ENCODE assay signal across 1 cellular context in the genomic region with DNA sequence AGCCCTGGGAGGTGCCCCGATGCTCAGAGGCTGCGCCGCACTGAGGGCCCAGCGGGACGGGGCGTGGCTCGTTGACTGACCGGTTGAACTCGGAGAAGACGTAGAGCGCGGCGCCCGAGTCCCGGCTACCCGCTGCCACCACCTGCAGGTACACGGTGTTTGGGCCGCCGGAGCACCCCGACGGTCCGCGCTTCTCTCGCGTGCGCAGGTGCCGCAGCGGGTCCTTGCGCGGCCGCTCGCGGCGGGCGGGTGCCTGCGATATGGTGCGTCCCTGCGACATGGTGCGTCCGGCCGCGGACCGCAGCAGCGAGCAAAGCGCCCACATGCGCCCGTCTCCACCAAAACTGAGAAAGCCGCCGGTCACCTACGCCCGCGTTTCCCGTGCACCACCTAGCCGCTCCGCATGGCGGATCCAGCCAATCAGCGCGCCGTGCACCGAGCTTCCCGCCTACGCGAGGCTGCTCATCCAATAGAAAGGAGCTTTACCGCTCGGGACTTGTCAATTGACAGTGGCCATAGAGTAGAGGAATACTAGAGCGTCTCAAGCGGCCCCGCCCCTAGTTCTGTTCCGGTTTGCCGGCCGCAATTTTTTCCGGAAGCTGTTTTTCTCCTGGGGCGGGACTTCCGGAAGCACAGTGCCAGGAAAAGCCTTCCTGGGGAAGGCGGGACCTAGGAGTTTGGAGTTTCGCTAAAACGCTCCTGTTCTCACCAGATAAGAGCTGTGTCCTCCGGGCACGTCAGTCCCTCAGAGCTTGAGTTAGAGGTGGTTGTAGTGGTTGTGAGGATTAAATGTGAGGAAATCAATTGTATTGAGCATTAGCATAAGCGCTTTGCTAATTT.
TF ChIP-seq lines count a peak whose summit lies in the region.

A gene with protein sequence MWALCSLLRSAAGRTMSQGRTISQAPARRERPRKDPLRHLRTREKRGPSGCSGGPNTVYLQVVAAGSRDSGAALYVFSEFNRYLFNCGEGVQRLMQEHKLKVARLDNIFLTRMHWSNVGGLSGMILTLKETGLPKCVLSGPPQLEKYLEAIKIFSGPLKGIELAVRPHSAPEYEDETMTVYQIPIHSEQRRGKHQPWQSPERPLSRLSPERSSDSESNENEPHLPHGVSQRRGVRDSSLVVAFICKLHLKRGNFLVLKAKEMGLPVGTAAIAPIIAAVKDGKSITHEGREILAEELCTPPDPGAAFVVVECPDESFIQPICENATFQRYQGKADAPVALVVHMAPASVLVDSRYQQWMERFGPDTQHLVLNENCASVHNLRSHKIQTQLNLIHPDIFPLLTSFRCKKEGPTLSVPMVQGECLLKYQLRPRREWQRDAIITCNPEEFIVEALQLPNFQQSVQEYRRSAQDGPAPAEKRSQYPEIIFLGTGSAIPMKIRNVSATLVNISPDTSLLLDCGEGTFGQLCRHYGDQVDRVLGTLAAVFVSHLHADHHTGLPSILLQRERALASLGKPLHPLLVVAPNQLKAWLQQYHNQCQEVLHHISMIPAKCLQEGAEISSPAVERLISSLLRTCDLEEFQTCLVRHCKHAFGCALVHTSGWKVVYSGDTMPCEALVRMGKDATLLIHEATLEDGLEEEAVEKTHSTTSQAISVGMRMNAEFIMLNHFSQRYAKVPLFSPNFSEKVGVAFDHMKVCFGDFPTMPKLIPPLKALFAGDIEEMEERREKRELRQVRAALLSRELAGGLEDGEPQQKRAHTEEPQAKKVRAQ (minus strand): TSS at position 405 of the 840 bp plus-strand sequence. CDS start 80 bp downstream, at position 325.

TF ChIP-seq in HepG2, 621 proteins besides CTCF, POLR2A, EP300 and RAD21 (continued from another document and continues in another):
- TF ChIP-seq ZFP36 (IDR thresholded peaks at IDR 0.05; ENCODE audit: borderline replicate concordance, low read depth, low read length, partially characterized antibody) = no peak
- peak; percentile 48; the same call in 1 of the 2 replicates for TF ChIP-seq RFXAP (CRISPR knock-in tag; IDR thresholded peaks at IDR 0.05; ENCODE audit: borderline replicate concordance)
- 0 out of 2 replicates have a peak, but pooled peaks have one; percentile 4 for TF ChIP-seq ZNF263 (CRISPR knock-in tag; IDR thresholded peaks at IDR 0.05)
- TF ChIP-seq ZNF251 (CRISPR knock-in tag; IDR thresholded peaks at IDR 0.05) = no peak
- TF ChIP-seq, protein P1, sequence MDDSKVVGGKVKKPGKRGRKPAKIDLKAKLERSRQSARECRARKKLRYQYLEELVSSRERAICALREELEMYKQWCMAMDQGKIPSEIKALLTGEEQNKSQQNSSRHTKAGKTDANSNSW (CRISPR knock-in tag; IDR thresholded peaks at IDR 0.05; ENCODE audit: borderline replicate concordance) = peak; percentile 29; the same call in 1 of the 2 replicates
- TF ChIP-seq ZSCAN31 (CRISPR knock-in tag; IDR thresholded peaks at IDR 0.05; ENCODE audit: low read depth) = no peak
- no peak for TF ChIP-seq ZNF260 (CRISPR knock-in tag; IDR thresholded peaks at IDR 0.05; ENCODE audit: borderline replicate concordance, low read depth)
- TF ChIP-seq, protein P2, sequence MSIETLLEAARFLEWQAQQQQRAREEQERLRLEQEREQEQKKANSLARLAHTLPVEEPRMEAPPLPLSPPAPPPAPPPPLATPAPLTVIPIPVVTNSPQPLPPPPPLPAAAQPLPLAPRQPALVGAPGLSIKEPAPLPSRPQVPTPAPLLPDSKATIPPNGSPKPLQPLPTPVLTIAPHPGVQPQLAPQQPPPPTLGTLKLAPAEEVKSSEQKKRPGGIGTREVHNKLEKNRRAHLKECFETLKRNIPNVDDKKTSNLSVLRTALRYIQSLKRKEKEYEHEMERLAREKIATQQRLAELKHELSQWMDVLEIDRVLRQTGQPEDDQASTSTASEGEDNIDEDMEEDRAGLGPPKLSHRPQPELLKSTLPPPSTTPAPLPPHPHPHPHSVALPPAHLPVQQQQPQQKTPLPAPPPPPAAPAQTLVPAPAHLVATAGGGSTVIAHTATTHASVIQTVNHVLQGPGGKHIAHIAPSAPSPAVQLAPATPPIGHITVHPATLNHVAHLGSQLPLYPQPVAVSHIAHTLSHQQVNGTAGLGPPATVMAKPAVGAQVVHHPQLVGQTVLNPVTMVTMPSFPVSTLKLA (IDR thresholded peaks at IDR 0.05) = peak; percentile 72
- TF ChIP-seq, protein P3, sequence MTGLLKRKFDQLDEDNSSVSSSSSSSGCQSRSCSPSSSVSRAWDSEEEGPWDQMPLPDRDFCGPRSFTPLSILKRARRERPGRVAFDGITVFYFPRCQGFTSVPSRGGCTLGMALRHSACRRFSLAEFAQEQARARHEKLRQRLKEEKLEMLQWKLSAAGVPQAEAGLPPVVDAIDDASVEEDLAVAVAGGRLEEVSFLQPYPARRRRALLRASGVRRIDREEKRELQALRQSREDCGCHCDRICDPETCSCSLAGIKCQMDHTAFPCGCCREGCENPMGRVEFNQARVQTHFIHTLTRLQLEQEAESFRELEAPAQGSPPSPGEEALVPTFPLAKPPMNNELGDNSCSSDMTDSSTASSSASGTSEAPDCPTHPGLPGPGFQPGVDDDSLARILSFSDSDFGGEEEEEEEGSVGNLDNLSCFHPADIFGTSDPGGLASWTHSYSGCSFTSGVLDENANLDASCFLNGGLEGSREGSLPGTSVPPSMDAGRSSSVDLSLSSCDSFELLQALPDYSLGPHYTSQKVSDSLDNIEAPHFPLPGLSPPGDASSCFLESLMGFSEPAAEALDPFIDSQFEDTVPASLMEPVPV (CRISPR knock-in tag; IDR thresholded peaks at IDR 0.05) = peak; percentile 94; the same call in 1 of the 2 replicates
- 0 out of 2 replicates have a peak, but pooled peaks have one; percentile 76 for TF ChIP-seq THYN1 (CRISPR knock-in tag; IDR thresholded peaks at IDR 0.05; ENCODE audit: borderline replicate concordance, low read depth)
- TF ChIP-seq ETV6 (CRISPR knock-in tag; conservative IDR thresholded peaks at IDR 0.05) = no peak
- TF ChIP-seq ZKSCAN1 (IDR thresholded peaks at IDR 0.05; ENCODE audit: low read length) = no peak
- TF ChIP-seq MAZ (IDR thresholded peaks at IDR 0.05; ENCODE audit: borderline replicate concordance, low read depth, low read length) = no peak
- peak; percentile 40; the same call in 1 of the 2 replicates for TF ChIP-seq MAZ (CRISPR knock-in tag; IDR thresholded peaks at IDR 0.05; ENCODE audit: low read depth)
- TF ChIP-seq, protein P4, sequence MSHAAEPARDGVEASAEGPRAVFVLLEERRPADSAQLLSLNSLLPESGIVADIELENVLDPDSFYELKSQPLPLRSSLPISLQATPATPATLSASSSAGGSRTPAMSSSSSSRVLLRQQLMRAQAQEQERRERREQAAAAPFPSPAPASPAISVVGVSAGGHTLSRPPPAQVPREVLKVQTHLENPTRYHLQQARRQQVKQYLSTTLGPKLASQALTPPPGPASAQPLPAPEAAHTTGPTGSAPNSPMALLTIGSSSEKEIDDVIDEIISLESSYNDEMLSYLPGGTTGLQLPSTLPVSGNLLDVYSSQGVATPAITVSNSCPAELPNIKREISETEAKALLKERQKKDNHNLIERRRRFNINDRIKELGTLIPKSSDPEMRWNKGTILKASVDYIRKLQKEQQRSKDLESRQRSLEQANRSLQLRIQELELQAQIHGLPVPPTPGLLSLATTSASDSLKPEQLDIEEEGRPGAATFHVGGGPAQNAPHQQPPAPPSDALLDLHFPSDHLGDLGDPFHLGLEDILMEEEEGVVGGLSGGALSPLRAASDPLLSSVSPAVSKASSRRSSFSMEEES (CRISPR knock-in tag; IDR thresholded peaks at IDR 0.05) = no peak
- peak; percentile 89; the same call in 1 of the 2 replicates for TF ChIP-seq ZNF558 (CRISPR knock-in tag; IDR thresholded peaks at IDR 0.05; ENCODE audit: borderline replicate concordance)
- TF ChIP-seq, protein P5, sequence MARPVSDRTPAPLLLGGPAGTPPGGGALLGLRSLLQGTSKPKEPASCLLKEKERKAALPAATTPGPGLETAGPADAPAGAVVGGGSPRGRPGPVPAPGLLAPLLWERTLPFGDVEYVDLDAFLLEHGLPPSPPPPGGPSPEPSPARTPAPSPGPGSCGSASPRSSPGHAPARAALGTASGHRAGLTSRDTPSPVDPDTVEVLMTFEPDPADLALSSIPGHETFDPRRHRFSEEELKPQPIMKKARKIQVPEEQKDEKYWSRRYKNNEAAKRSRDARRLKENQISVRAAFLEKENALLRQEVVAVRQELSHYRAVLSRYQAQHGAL (CRISPR knock-in tag; IDR thresholded peaks at IDR 0.05; ENCODE audit: not compliant biosample characterization) = no peak
- TF ChIP-seq ZNF350 (CRISPR knock-in tag; IDR thresholded peaks at IDR 0.05; ENCODE audit: borderline replicate concordance, low read depth) = peak; percentile 68
- TF ChIP-seq ZNF101 (CRISPR knock-in tag; IDR thresholded peaks at IDR 0.05; ENCODE audit: borderline replicate concordance, low read depth) = no peak
- TF ChIP-seq, protein P6, sequence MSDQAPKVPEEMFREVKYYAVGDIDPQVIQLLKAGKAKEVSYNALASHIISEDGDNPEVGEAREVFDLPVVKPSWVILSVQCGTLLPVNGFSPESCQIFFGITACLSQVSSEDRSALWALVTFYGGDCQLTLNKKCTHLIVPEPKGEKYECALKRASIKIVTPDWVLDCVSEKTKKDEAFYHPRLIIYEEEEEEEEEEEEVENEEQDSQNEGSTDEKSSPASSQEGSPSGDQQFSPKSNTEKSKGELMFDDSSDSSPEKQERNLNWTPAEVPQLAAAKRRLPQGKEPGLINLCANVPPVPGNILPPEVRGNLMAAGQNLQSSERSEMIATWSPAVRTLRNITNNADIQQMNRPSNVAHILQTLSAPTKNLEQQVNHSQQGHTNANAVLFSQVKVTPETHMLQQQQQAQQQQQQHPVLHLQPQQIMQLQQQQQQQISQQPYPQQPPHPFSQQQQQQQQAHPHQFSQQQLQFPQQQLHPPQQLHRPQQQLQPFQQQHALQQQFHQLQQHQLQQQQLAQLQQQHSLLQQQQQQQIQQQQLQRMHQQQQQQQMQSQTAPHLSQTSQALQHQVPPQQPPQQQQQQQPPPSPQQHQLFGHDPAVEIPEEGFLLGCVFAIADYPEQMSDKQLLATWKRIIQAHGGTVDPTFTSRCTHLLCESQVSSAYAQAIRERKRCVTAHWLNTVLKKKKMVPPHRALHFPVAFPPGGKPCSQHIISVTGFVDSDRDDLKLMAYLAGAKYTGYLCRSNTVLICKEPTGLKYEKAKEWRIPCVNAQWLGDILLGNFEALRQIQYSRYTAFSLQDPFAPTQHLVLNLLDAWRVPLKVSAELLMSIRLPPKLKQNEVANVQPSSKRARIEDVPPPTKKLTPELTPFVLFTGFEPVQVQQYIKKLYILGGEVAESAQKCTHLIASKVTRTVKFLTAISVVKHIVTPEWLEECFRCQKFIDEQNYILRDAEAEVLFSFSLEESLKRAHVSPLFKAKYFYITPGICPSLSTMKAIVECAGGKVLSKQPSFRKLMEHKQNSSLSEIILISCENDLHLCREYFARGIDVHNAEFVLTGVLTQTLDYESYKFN (CRISPR knock-in tag; conservative IDR thresholded peaks at IDR 0.05) = 0 out of 2 replicates have a peak, but pooled peaks have one; percentile 23
- no peak for TF ChIP-seq AGO1 (IDR thresholded peaks at IDR 0.05; ENCODE audit: low read depth, low read length, poor library complexity, severe bottlenecking)
- no peak for TF ChIP-seq SATB2 (CRISPR knock-in tag; IDR thresholded peaks at IDR 0.05)
- TF ChIP-seq FOXO1 (CRISPR knock-in tag; IDR thresholded peaks at IDR 0.05) = peak; percentile 42
- 0 out of 2 replicates have a peak, but pooled peaks have one; percentile 27 for TF ChIP-seq ZFP82 (CRISPR knock-in tag; IDR thresholded peaks at IDR 0.05; ENCODE audit: borderline replicate concordance)
- no peak for TF ChIP-seq HNRNPH1 (optimal IDR thresholded peaks at IDR 0.05; ENCODE audit: low read depth, low read length)
- no peak for TF ChIP-seq ZFP1 (CRISPR knock-in tag; IDR thresholded peaks at IDR 0.05)
- peak; percentile 67; the same call in 1 of the 2 replicates for TF ChIP-seq HOXA3 (CRISPR knock-in tag; IDR thresholded peaks at IDR 0.05)
- TF ChIP-seq ZNF878 (CRISPR knock-in tag; IDR thresholded peaks at IDR 0.05) = 0 out of 2 replicates have a peak, but pooled peaks have one; percentile 60
- TF ChIP-seq SNAPC2 (CRISPR knock-in tag; IDR thresholded peaks at IDR 0.05) = 0 out of 2 replicates have a peak, but pooled peaks have one; percentile 71
- TF ChIP-seq HNRNPLL (IDR thresholded peaks at IDR 0.05; ENCODE audit: low read depth, low read length, poor library complexity, severe bottlenecking) = peak; percentile 95
- TF ChIP-seq, protein P7, sequence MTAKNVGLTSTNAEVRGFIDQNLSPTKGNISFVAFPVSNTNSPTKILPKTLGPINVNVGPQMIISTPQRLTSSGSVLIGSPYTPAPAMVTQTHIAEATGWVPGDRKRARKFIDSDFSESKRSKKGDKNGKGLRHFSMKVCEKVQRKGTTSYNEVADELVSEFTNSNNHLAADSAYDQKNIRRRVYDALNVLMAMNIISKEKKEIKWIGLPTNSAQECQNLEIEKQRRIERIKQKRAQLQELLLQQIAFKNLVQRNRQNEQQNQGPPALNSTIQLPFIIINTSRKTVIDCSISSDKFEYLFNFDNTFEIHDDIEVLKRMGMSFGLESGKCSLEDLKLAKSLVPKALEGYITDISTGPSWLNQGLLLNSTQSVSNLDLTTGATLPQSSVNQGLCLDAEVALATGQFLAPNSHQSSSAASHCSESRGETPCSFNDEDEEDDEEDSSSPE (CRISPR knock-in tag; IDR thresholded peaks at IDR 0.05) = peak; percentile 73
- peak; percentile 98 for TF ChIP-seq ELF1 (CRISPR knock-in tag; IDR thresholded peaks at IDR 0.05)
- TF ChIP-seq ZNF83 (CRISPR knock-in tag; IDR thresholded peaks at IDR 0.05; ENCODE audit: borderline replicate concordance) = no peak; the same call in 1 of the 2 replicates
- TF ChIP-seq TGIF2 (CRISPR knock-in tag; IDR thresholded peaks at IDR 0.05) = 0 out of 2 replicates have a peak, but pooled peaks have one; percentile 25
- TF ChIP-seq YY1 (IDR thresholded peaks at IDR 0.05; ENCODE audit: insufficient read depth, insufficient replicate concordance, low read depth, low read length) = peak; percentile 6
- TF ChIP-seq SOX13 (IDR thresholded peaks at IDR 0.05) = no peak
- peak in 1 of 2 experiments; percentile 6; a peak in 2 of 4 replicates for TF ChIP-seq SOX13 (CRISPR knock-in tag; conservative IDR thresholded peaks at IDR 0.05 in 1 of 2, IDR thresholded peaks at IDR 0.05 in 1 of 2)
- no peak for TF ChIP-seq ZNF24 (IDR thresholded peaks at IDR 0.05)
- no peak for TF ChIP-seq ZNF577 (CRISPR knock-in tag; IDR thresholded peaks at IDR 0.05; ENCODE audit: borderline replicate concordance, low read depth)
- TF ChIP-seq IRX3 (CRISPR knock-in tag; IDR thresholded peaks at IDR 0.05; ENCODE audit: borderline replicate concordance, low read depth) = peak; percentile 83
- TF ChIP-seq, protein P8, sequence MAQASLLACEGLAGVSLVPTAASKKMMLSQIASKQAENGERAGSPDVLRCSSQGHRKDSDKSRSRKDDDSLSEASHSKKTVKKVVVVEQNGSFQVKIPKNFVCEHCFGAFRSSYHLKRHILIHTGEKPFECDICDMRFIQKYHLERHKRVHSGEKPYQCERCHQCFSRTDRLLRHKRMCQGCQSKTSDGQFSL (CRISPR knock-in tag; IDR thresholded peaks at IDR 0.05) = no peak
- TF ChIP-seq CC2D1A (CRISPR knock-in tag; IDR thresholded peaks at IDR 0.05) = no peak
